In genomic region chr9:98219794-98220370, GRCh38 we compare ENCODE assay signal across 23 cellular contexts. TPM values are rescaled to one million over a fixed set of nuclear protein-coding genes. Genes with fewer than 3 reads are reported as not detected.
A peak's percentile ranks its signal among the peaks of the same experiment; 100 is the strongest.
DNase-seq lines count a peak whose midpoint lies in the region; ATAC-seq and TF ChIP-seq lines count a peak whose summit lies in the region.
"Had no signal": no experiment of that assay in that cellular context is flagged by ENCODE, and none has a peak within 500 bp of the region (broad histone marks: within the 10 kb centered on the region; RNA-seq: fewer than 3 reads in every experiment).

No MANE protein-coding gene starts in this region.

- peaks cover 4% of the 10 kb centered on the region for H3K36me3 ChIP-seq in H7 (replicated peaks; ENCODE audit: control insufficient read depth, insufficient read depth, low read length)
- H3K36me3 ChIP-seq in RWPE2 (ENCODE audit: low read depth) = peaks cover 90% of the 10 kb centered on the region
- peaks cover 0 to 98% of the 10 kb centered on the region in 2 donors for H3K36me3 ChIP-seq in left lung
- H3K36me3 ChIP-seq in spleen = peaks cover 0 to 93% (median 30%) of the 10 kb centered on the region in 6 donors

- H3K27me3 ChIP-seq in H7 (ENCODE audit: control insufficient read depth, insufficient read depth, low read length) (no peaks in the 10 kb centered on the region), RWPE2 (ENCODE audit: insufficient read depth, poor library complexity, severe bottlenecking) (no peaks in the 10 kb centered on the region), left lung (no peaks in the 10 kb centered on the region), spleen (replicated peaks in 1 of 7) (no peaks in the 10 kb centered on the region)
- H3K27me3 ChIP-seq: esophagus muscularis mucosa, right atrium auricular region had no signal

- 90 to 94% (median 93%) methylated on average over 11 of the region's 11 CpGs for WGBS in spleen, 5 donors

- H3K27ac ChIP-seq in RWPE2 (ENCODE audit: poor library complexity, severe bottlenecking) = peak overlapping the region; percentile 99
- H3K27ac ChIP-seq in left lung = peak overlapping the region; percentile 34 to 67
- no peak overlapping the region for H3K27ac ChIP-seq in spleen
- H3K27ac ChIP-seq: esophagus muscularis mucosa, right atrium auricular region had no signal

- ATAC-seq in RWPE2 (ENCODE audit: low read depth) = no peak
- ATAC-seq in left lung = peak; percentile 13
- ATAC-seq in GM18517 (IDR thresholded peaks at IDR 0.05; ENCODE audit: unreplicated experiment) = no peak
- ATAC-seq: activated CD8-positive, alpha-beta memory T cell treated with anti-CD3 and anti-CD28 coated beads, Interleukin-2, amount 10 ng/mL, durations not matched to agents 7 days and 5 days; activated naive CD4-positive, alpha-beta T cell treated with anti-CD3 and anti-CD28 coated beads, Interleukin-2, amount 50 U/mL, for 72 hours had no signal

- peaks cover 41% of the 10 kb centered on the region for H3K4me1 ChIP-seq in RWPE2 (ENCODE audit: insufficient read depth, poor library complexity, severe bottlenecking)
- peaks cover 8 to 30% of the 10 kb centered on the region in 2 donors for H3K4me1 ChIP-seq in left lung
- peaks cover 0 to 10% (median 0%) of the 10 kb centered on the region in 6 donors for H3K4me1 ChIP-seq in spleen

- DNase-seq in H7 (peak; percentile 51), RWPE2 (ENCODE audit: low spot score) (no peak), left lung (peak in 1 of 2 donors; percentile 36), spleen (peak; percentile 46), DMS114 treated with DMSO at 0.1 percent for 48 hours (lab: John Stamatoyannopoulos, UW; ENCODE audit: unreplicated experiment) (no peak)
- no peak for DNase-seq in stimulated activated CD4-positive, alpha-beta T cell treated with anti-CD3 and anti-CD28 coated beads, Interleukin-4, amount 100 ng/mL, for 24 hours
- no peak for DNase-seq in activated CD4-positive, CD25-positive, alpha-beta regulatory T cell (lab: John Stamatoyannopoulos, UW)
- DNase-seq: activated CD4-positive, alpha-beta T cell treated with anti-CD3 and anti-CD28 coated beads for 4 hours; activated CD8-positive, alpha-beta memory T cell treated with anti-CD3 and anti-CD28 coated beads, Interleukin-2, amount 10 ng/mL, durations not matched to agents 7 days and 5 days; cerebellar nuclear complex; effector CD4-positive, alpha-beta T cell; KBM-7; NCI-H1694; NCI-H2171 treated with DMSO at 0.1 percent for 48 hours; NCI-H774; occipital lobe; SHP77 treated with DMSO at 0.1 percent for 48 hours; stimulated activated CD4-positive, alpha-beta T cell treated with anti-CD3 and anti-CD28 coated beads, Interleukin-15, amount 100 ng/mL, for 24 hours had no signal

- H3K4me3 ChIP-seq in H7 (ENCODE audit: insufficient read depth, low read depth, low read length) (no peak overlapping the region), RWPE2 (ENCODE audit: severe bottlenecking) (no peak overlapping the region), left lung (no peak overlapping the region), spleen (no peak overlapping the region)
- H3K4me3 ChIP-seq: esophagus muscularis mucosa, lung, right atrium auricular region had no signal

- intact Hi-C loops in left lung (cut with DNase I) (no loop called here), spleen (cut with DNase I; ENCODE audit: low total_unique reads) (no loop called here)

- H3K9me3 ChIP-seq in RWPE2 (ENCODE audit: severe bottlenecking) (no peaks in the 10 kb centered on the region), left lung (no peaks in the 10 kb centered on the region), spleen (no peaks in the 10 kb centered on the region)
- H3K9me3 ChIP-seq: esophagus muscularis mucosa, right atrium auricular region had no signal

- TF ChIP-seq CTCF in RWPE2 (IDR thresholded peaks at IDR 0.05; ENCODE audit: poor library complexity, severe bottlenecking) (no peak), left lung (IDR thresholded peaks at IDR 0.05) (no peak), spleen (IDR thresholded peaks at IDR 0.05 in 8 of 11, conservative IDR thresholded peaks at IDR 0.05 in 3 of 11) (no peak)

- TF ChIP-seq POLR2A in spleen (IDR thresholded peaks at IDR 0.05) = no peak

RNA-seq across cellular contexts. Expression of gene CORO2A, which starts 27.4 kb away (rescaled TPM):
- 30.5 and 32.1 TPM in 2 replicates for total RNA-seq in H7 (2014; rRNA removed; shearing (Covaris generic))
- 10 to 100 TPM; 14.9 to 20.4 TPM for total RNA-seq in left lung
- total RNA-seq in spleen = 10 to 100 TPM in 1 of 7 donors, 1 to 10 TPM in 6; 5.1 to 11.0 (median 6.8) TPM
- 1 to 10 TPM; 1.3 to 2.2 (median 1.7) TPM for polyA plus RNA-seq in spleen

RNA-seq across cellular contexts. Expression of gene TBC1D2, which starts 35.6 kb away (rescaled TPM):
- total RNA-seq in H7 (2014; rRNA removed; shearing (Covaris generic)) = 4.2 and 4.5 TPM in 2 replicates
- 100 to 1,000 TPM in 1 of 2 donors, 10 to 100 TPM in 1; 87.4 to 107 TPM for total RNA-seq in left lung
- 10 to 100 TPM; 10.7 to 27.2 (median 13.0) TPM for total RNA-seq in spleen
- 1 to 10 TPM; 2.7 to 8.0 (median 5.7) TPM for polyA plus RNA-seq in spleen

Comparison
In these comparisons a context has a peak if more than half of its experiments do, and no peak if none do; other contexts are left out.
1. DNase-seq: peak in H7 (single experiment) and spleen (single experiment); none in RWPE2 (single experiment), DMS114 treated with DMSO at 0.1 percent for 48 hours (single experiment), stimulated activated CD4-positive, alpha-beta T cell treated with anti-CD3 and anti-CD28 coated beads, Interleukin-4, amount 100 ng/mL, for 24 hours (single experiment) and activated CD4-positive, CD25-positive, alpha-beta regulatory T cell (0 of 4).
2. H3K27ac ChIP-seq: peak in RWPE2 (single experiment) and left lung (2 of 2); none in spleen (0 of 8).